In the genomic region with DNA sequence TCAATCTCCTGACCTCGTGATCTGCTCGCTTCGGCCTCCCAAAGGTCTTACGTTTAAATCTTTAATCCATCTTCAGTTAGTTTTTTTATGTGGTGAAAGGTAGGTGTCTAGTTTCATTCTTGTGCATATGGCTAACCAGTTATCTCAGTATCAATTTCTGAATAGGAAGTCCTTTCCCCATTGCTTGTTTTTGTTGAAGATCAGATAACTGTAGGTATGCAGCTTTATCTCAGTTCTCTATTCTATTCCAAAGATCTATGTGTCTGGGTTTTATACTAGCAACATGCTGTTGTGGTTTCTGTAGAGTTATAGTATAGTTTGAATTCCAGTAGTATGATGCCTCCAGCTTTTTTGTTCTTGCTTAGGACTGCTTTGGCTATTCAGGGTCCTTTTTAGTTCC, we compare ENCODE assay signal across 1 cellular context.
TF ChIP-seq lines count a peak whose summit lies in the region.

No MANE protein-coding gene starts in this region.

TF ChIP-seq in IMR-90, 13 proteins besides CTCF, POLR2A, EP300 and RAD21 (continued from another document):
- TF ChIP-seq, protein P1, sequence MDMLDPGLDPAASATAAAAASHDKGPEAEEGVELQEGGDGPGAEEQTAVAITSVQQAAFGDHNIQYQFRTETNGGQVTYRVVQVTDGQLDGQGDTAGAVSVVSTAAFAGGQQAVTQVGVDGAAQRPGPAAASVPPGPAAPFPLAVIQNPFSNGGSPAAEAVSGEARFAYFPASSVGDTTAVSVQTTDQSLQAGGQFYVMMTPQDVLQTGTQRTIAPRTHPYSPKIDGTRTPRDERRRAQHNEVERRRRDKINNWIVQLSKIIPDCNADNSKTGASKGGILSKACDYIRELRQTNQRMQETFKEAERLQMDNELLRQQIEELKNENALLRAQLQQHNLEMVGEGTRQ (IDR thresholded peaks at IDR 0.05; ENCODE audit: low read depth, low read length) = no peak
- TF ChIP-seq MAZ (IDR thresholded peaks at IDR 0.05; ENCODE audit: borderline replicate concordance, low read depth, low read length) = no peak
